ENCODE assay signal across 6 cellular contexts in the genomic region with DNA sequence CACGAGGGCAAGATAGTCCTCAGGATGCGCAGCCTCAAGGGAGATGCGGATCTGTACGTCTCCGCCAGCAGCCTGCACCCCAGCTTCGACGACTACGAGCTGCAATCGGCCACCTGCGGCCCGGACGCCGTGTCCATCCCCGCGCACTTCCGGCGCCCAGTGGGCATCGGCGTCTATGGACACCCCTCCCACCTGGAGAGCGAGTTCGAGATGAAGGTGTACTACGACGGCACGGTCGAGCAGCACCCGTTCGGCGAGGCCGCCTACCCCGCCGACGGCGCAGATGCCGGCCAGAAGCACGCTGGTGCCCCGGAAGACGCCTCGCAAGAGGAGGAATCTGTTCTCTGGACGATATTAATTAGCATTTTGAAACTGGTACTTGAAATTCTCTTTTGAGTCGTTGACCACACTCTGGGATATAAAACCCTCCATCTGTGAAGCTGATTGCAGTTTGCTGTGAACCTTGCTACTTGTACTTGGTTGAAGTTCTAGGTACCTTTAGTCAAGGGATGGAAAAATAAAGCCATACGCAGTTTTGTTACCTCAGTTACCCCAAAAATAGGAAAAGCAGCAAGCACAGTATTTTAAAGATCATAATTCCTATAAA.
A peak's percentile ranks its signal among the peaks of the same experiment; 100 is the strongest.
DNase-seq lines count a peak whose midpoint lies in the region; ATAC-seq and TF ChIP-seq lines count a peak whose summit lies in the region.

No MANE protein-coding gene starts in this region.

- DNase-seq in ELF-1 (ENCODE audit: low read depth, low spot score) (peak; percentile 63), epithelial cell of prostate (ENCODE audit: low read depth, low spot score) (no peak), CD1c-positive myeloid dendritic cell (ENCODE audit: extremely low spot score) (no peak)
- peak; percentile 9 to 26 for DNase-seq in stimulated activated CD4-positive, alpha-beta T cell treated with anti-CD3 and anti-CD28 coated beads, Interleukin-12 subunit alpha, Interleukin-12 subunit beta, amount 100 ng/mL, for 24 hours (ENCODE audit: low read depth in 2 of 2)

- H3K4me2 ChIP-seq in SU-DHL-6 (ENCODE audit: low read depth, low read length, poor library complexity, severe bottlenecking), result peak overlapping the region; percentile 75

- H3K79me2 ChIP-seq in SU-DHL-6 (ENCODE audit: insufficient read depth, low read length), result peaks cover 63% of the 10 kb centered on the region

- H3K4me3 ChIP-seq in SU-DHL-6 (ENCODE audit: insufficient read depth, low read length, poor library complexity, severe bottlenecking), result peak overlapping the region; percentile 88

- no peaks in the 10 kb centered on the region; the same call in 1 of the 2 replicates for H3K36me3 ChIP-seq in SU-DHL-6 (ENCODE audit: low read length)

- ATAC-seq in HG02571 (IDR thresholded peaks at IDR 0.05; ENCODE audit: unreplicated experiment), result peak; percentile 19

- H3K9ac ChIP-seq in SU-DHL-6 (ENCODE audit: low read length), result peak overlapping the region; percentile 88

- peak overlapping the region; percentile 60 for H3K27ac ChIP-seq in SU-DHL-6 (ENCODE audit: low read depth, low read length)
- peak overlapping the region; percentile 87 for H3K27ac ChIP-seq in epithelial cell of prostate

- no peaks in the 10 kb centered on the region for H3K9me2 ChIP-seq in SU-DHL-6 (replicated peaks; ENCODE audit: insufficient read depth, low read length)

- no peak overlapping the region for H2AFZ ChIP-seq in SU-DHL-6 (ENCODE audit: low read depth, low read length, severe bottlenecking)

- no peaks in the 10 kb centered on the region for H3K27me3 ChIP-seq in SU-DHL-6 (ENCODE audit: low read length)

- H4K20me1 ChIP-seq in SU-DHL-6 (ENCODE audit: low read depth, low read length), result no peaks in the 10 kb centered on the region; the same call in 1 of the 2 replicates

- no peak for TF ChIP-seq CTCF in SU-DHL-6 (IDR thresholded peaks at IDR 0.05; ENCODE audit: insufficient read depth, low read length, poor library complexity, severe bottlenecking)

- H3F3A ChIP-seq in SU-DHL-6 (ENCODE audit: insufficient read depth), result peaks cover 17% of the 10 kb centered on the region

- no peaks in the 10 kb centered on the region for H3K9me3 ChIP-seq in SU-DHL-6 (ENCODE audit: insufficient read depth, low read length)

Comparison
In these comparisons a context has a peak if more than half of its experiments do, and no peak if none do; other contexts are left out.
1. DNase-seq: peak in ELF-1 (single experiment) and stimulated activated CD4-positive, alpha-beta T cell treated with anti-CD3 and anti-CD28 coated beads, Interleukin-12 subunit alpha, Interleukin-12 subunit beta, amount 100 ng/mL, for 24 hours (2 of 2); none in epithelial cell of prostate (single experiment) and CD1c-positive myeloid dendritic cell (single experiment).